Comparison of ENCODE assay signal across 12 cellular contexts in the genomic region with DNA sequence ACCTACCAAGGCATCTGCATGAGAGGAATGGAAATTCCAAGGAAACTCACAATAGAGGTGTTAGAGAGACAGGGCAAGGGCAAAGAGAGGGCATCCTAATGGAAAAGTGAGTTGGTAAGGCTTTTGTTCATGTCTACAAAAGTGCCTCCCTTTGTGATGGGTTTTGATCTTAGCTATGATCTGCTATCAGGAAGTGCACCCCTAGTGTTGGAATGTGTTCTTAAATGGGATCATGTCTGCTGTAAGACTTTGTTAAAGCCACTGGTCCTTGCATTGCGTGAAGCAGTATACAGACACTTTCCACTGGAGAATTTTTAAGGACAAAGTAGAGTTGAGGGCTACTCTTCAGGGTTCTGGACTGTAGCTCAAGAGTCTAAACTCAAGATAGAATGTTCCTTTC.
DNase-seq lines count a peak whose midpoint lies in the region; ATAC-seq and TF ChIP-seq lines count a peak whose summit lies in the region.
"Had no signal": no experiment of that assay in that cellular context is flagged by ENCODE, and none has a peak within 500 bp of the region (broad histone marks: within the 10 kb centered on the region; RNA-seq: fewer than 3 reads in every experiment).

No MANE protein-coding gene starts in this region.

- no TSS peak for BruUV-seq in mammary epithelial cell (replicated peaks; lab: Mats Ljungman, UMichigan)

- peaks cover 13% of the 10 kb centered on the region for H3K4me1 Mint-ChIP-seq in osteocyte (ENCODE audit: unreplicated experiment)
- H3K4me1 Mint-ChIP-seq in activated T-cell treated with anti-CD3 and anti-CD28 coated beads, Interleukin-2, amount 50 U/mL, for 24 hours (ENCODE audit: low read depth): peaks cover 16% of the 10 kb centered on the region

- DNase-seq in DMS 273 (lab: John Stamatoyannopoulos, UW; ENCODE audit: unreplicated experiment): peak; percentile 59
- DNase-seq in DMS 273 treated with DMSO at 0.1 percent for 48 hours (lab: John Stamatoyannopoulos, UW): no peak
- no peak for DNase-seq in mammary epithelial cell
- DNase-seq in osteocyte (ENCODE audit: extremely low spot score, unreplicated experiment): no peak
- no peak for DNase-seq in hepatic stellate cell (ENCODE audit: low spot score)
- no peak for DNase-seq in activated T-cell treated with anti-CD3 and anti-CD28 coated beads, Interleukin-2, amount 50 U/mL, for 24 hours
- DNase-seq: activated CD8-positive, alpha-beta T cell treated with anti-CD3 and anti-CD28 coated beads for 36 hours; KG1 had no signal

- in situ Hi-C loops in mammary epithelial cell (cut with MboI; ENCODE audit: low sequenced_read_pairs in 2 of 2): no loop called here

- H3K4me1 ChIP-seq in mammary epithelial cell (ENCODE audit: insufficient read depth, low read length): peaks cover 6% of the 10 kb centered on the region

- H3K27me3 ChIP-seq in mammary epithelial cell (ENCODE audit: insufficient read depth, low read length): no peaks in the 10 kb centered on the region

- H3K9ac ChIP-seq in mammary epithelial cell (ENCODE audit: insufficient read depth, low read length): no peak overlapping the region

- H4K20me1 ChIP-seq in mammary epithelial cell (ENCODE audit: insufficient read depth, low read length): no peaks in the 10 kb centered on the region

- intact Hi-C loops in mammary epithelial cell (cut with micrococcal nuclease): no loop called here

- ATAC-seq in GM18861 (IDR thresholded peaks at IDR 0.05; ENCODE audit: unreplicated experiment): no peak
- ATAC-seq: activated CD8-positive, alpha-beta T cell treated with anti-CD3 and anti-CD28 coated beads for 36 hours had no signal

- dilution Hi-C loops in mammary epithelial cell (cut with HindIII; ENCODE audit: low sequenced_read_pairs): no loop called here

- no peaks in the 10 kb centered on the region for H3K27me3 Mint-ChIP-seq in osteocyte (ENCODE audit: unreplicated experiment)
- H3K27me3 Mint-ChIP-seq in activated T-cell treated with anti-CD3 and anti-CD28 coated beads, Interleukin-2, amount 50 U/mL, for 24 hours: no peaks in the 10 kb centered on the region
- H3K27me3 Mint-ChIP-seq: activated CD8-positive, alpha-beta T cell treated with anti-CD3 and anti-CD28 coated beads for 36 hours; central memory CD8-positive, alpha-beta T cell had no signal

- H3K36me3 ChIP-seq in mammary epithelial cell (ENCODE audit: insufficient read depth, low read length): no peaks in the 10 kb centered on the region

- CTCF ChIA-PET in mammary epithelial cell (lab: Charles Lee; ENCODE audit: low non-redundant PET): interaction anchor here (0.7 kb wide), 1 partner anchor 80 kb away, joined by 14 read pairs; no protein-coding TSS in a partner anchor

- no peak overlapping the region for H3K4me3 Mint-ChIP-seq in osteocyte (ENCODE audit: unreplicated experiment)
- H3K4me3 Mint-ChIP-seq in activated T-cell treated with anti-CD3 and anti-CD28 coated beads, Interleukin-2, amount 50 U/mL, for 24 hours: no peak overlapping the region
- H3K4me3 Mint-ChIP-seq: activated CD8-positive, alpha-beta T cell treated with anti-CD3 and anti-CD28 coated beads for 36 hours; central memory CD8-positive, alpha-beta T cell had no signal

- H2AFZ ChIP-seq in mammary epithelial cell (ENCODE audit: low read depth, low read length): no peak overlapping the region

- H3K36me3 Mint-ChIP-seq in osteocyte (ENCODE audit: unreplicated experiment): no peaks in the 10 kb centered on the region
- peaks cover 17% of the 10 kb centered on the region for H3K36me3 Mint-ChIP-seq in activated T-cell treated with anti-CD3 and anti-CD28 coated beads, Interleukin-2, amount 50 U/mL, for 24 hours (ENCODE audit: low read depth)

- no peak overlapping the region for H3K4me2 ChIP-seq in mammary epithelial cell (ENCODE audit: insufficient read depth, low read depth, low read length)

- H3K9me3 Mint-ChIP-seq in osteocyte (ENCODE audit: unreplicated experiment): no peaks in the 10 kb centered on the region
- H3K9me3 Mint-ChIP-seq in activated T-cell treated with anti-CD3 and anti-CD28 coated beads, Interleukin-2, amount 50 U/mL, for 24 hours: no peaks in the 10 kb centered on the region
- H3K9me3 Mint-ChIP-seq: central memory CD8-positive, alpha-beta T cell had no signal

- no peaks in the 10 kb centered on the region for H3K79me2 ChIP-seq in mammary epithelial cell (ENCODE audit: insufficient read depth, low read length)

- TF ChIP-seq CTCF in LNCAP (IDR thresholded peaks at IDR 0.05) (peak; percentile 40), mammary epithelial cell (conservative IDR thresholded peaks at IDR 0.05 in 1 of 2, IDR thresholded peaks at IDR 0.05 in 1 of 2; ENCODE audit: extremely low read depth in 1 of 2, insufficient read depth in 1 of 2, low read depth in 1 of 2, low read length in 2 of 2) (peak; percentile 41 to 44), osteocyte (IDR thresholded peaks at IDR 0.05) (peak; percentile 35)

- WGBS in mammary epithelial cell (ENCODE audit: low coverage, missing lambda C conversion rate): 92% methylated on average over 1 of the region's 1 CpG

- H3K27ac ChIP-seq in mammary epithelial cell (ENCODE audit: insufficient read depth, low read depth, low read length): no peak overlapping the region
- H3K27ac ChIP-seq: RWPE1 had no signal

- no peaks in the 10 kb centered on the region for H3K9me3 ChIP-seq in mammary epithelial cell (replicated peaks; ENCODE audit: insufficient read depth, low read length)

- H3K27ac Mint-ChIP-seq in osteocyte (ENCODE audit: unreplicated experiment): no peak overlapping the region
- no peak overlapping the region for H3K27ac Mint-ChIP-seq in activated T-cell treated with anti-CD3 and anti-CD28 coated beads, Interleukin-2, amount 50 U/mL, for 24 hours
- H3K27ac Mint-ChIP-seq: activated CD8-positive, alpha-beta T cell treated with anti-CD3 and anti-CD28 coated beads for 36 hours had no signal

- no peak overlapping the region for H3K4me3 ChIP-seq in mammary epithelial cell (replicated peaks in 1 of 3; ENCODE audit: insufficient read depth in 1 of 3, low read depth in 2 of 3, low read length in 3 of 3)
